ENCODE assay signal across 36 cellular contexts in the genomic region with DNA sequence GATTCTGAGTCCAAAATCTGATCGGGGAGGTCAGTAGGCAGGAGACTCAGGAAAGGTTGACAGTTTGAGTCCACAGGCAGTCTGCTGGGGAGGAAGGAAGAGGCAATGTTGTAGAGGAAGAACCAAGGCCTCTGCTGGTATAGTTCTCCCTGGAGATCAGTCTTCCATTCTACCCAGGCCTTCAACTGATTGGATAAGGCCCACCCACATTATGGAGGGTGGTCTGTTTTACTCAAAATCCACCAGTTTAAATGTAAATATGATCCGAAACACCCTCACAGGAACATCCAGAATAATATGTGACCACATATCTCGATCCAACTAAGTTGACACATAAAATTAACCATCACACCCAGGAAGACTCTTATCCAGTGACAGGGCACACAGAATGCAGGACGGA.
"Had no signal": no experiment of that assay in that cellular context is flagged by ENCODE, and none has a peak within 500 bp of the region (broad histone marks: within the 10 kb centered on the region; RNA-seq: fewer than 3 reads in every experiment).

No MANE protein-coding gene starts in this region.

- H3K36me3 ChIP-seq: MG63 had no signal

- H3K4me3 ChIP-seq: MG63 had no signal

- H3K27me3 ChIP-seq: MG63 had no signal

- H3K9me3 ChIP-seq: MG63 had no signal

- DNase-seq: Kasumi-1, MG63, MM.1S, MV-4-11, NCI-H1048, NCI-H1092, NCI-H1092 treated with DMSO at 0.1 percent for 48 hours, NCI-H1105, NCI-H1105 treated with DMSO at 0.1 percent for 48 hours, NCI-H1417, NCI-H1417 treated with DMSO at 0.1 percent for 48 hours, NCI-H1436, NCI-H1436 treated with DMSO at 0.1 percent for 48 hours, NCI-H146, NCI-H1694, NCI-H1694 treated with DMSO at 0.1 percent for 48 hours, NCI-H187, NCI-H187 treated with DMSO at 0.1 percent for 48 hours, NCI-H1930, NCI-H2029, NCI-H2029 treated with DMSO at 0.1 percent for 48 hours, NCI-H2081, NCI-H2081 treated with DMSO at 0.1 percent for 48 hours, NCI-H2107, NCI-H2171, NCI-H2171 treated with DMSO at 0.1 percent for 48 hours, NCI-H2227 treated with DMSO at 0.1 percent for 48 hours, NCI-H226, NCI-H345, NCI-H446, NCI-H446 treated with DMSO at 0.1 percent for 48 hours, NCI-H510A, NCI-H510A treated with DMSO at 0.1 percent for 48 hours, NCI-H524, NCI-H524 treated with DMSO at 0.1 percent for 48 hours, NCI-H526 had no signal
